ENCODE assay signal across 22 cellular contexts in genomic region chr14:21993837-21994236, GRCh38.
"Had no signal": no experiment of that assay in that cellular context is flagged by ENCODE, and none has a peak within 500 bp of the region (broad histone marks: within the 10 kb centered on the region; RNA-seq: fewer than 3 reads in every experiment).

No MANE protein-coding gene starts in this region.

- H3K9me3 ChIP-seq: ascending aorta, body of pancreas had no signal

- H3K27me3 ChIP-seq: ascending aorta, body of pancreas had no signal

- ATAC-seq: activated CD4-positive, CD25-positive, alpha-beta regulatory T cell treated with anti-CD3 and anti-CD28 coated beads, Interleukin-2, amount 50 U/mL, for 24 hours; activated CD8-positive, alpha-beta T cell treated with anti-CD3 and anti-CD28 coated beads, Interleukin-2, amount 10 ng/mL, durations not matched to agents 7 days and 5 days; activated T-cell treated with anti-CD3 and anti-CD28 coated beads, Interleukin-2, amount 50 U/mL, for 72 hours; body of pancreas; T-cell had no signal

- H3K4me1 ChIP-seq: ascending aorta, body of pancreas had no signal

- H3K27me3 Mint-ChIP-seq: T-cell had no signal

- DNase-seq: activated CD4-positive, alpha-beta T cell treated with anti-CD3 and anti-CD28 coated beads, Interleukin-2, amount 50 U/mL, for 1 hour; activated CD8-positive, alpha-beta T cell treated with anti-CD3 and anti-CD28 coated beads, Interleukin-2, amount 10 ng/mL, durations not matched to agents 7 days and 5 days; activated effector memory CD4-positive, alpha-beta T cell treated with anti-CD3 and anti-CD28 coated beads, Interleukin-2, amount 50 U/mL, for 16 hours; activated naive CD4-positive, alpha-beta T cell treated with Interleukin-2 at 50 U/mL for 16 hours; activated T-cell treated with anti-CD3 and anti-CD28 coated beads, Interleukin-2, amount 50 U/mL, for 72 hours; amniotic stem cell; body of pancreas; central memory CD4-positive, alpha-beta T cell; IMR-90; KG1; NCI-H1048; NCI-H146; NCI-H187 treated with DMSO at 0.1 percent for 48 hours; NCI-H2081 treated with DMSO at 0.1 percent for 48 hours; NCI-H2171; NCI-H226; NCI-H526; T-cell had no signal

- H3K4me3 ChIP-seq: ascending aorta, body of pancreas, coronary artery, SK-N-MC had no signal

- H3K27ac ChIP-seq: ascending aorta, body of pancreas, coronary artery, SK-N-MC had no signal

- H3K36me3 Mint-ChIP-seq: T-cell had no signal

- H3K36me3 ChIP-seq: ascending aorta had no signal

- H3K9me3 Mint-ChIP-seq: activated T-cell treated with anti-CD3 and anti-CD28 coated beads, Interleukin-2, amount 50 U/mL, for 72 hours; T-cell had no signal
